Comparison of ENCODE assay signal across 10 cellular contexts in the genomic region with DNA sequence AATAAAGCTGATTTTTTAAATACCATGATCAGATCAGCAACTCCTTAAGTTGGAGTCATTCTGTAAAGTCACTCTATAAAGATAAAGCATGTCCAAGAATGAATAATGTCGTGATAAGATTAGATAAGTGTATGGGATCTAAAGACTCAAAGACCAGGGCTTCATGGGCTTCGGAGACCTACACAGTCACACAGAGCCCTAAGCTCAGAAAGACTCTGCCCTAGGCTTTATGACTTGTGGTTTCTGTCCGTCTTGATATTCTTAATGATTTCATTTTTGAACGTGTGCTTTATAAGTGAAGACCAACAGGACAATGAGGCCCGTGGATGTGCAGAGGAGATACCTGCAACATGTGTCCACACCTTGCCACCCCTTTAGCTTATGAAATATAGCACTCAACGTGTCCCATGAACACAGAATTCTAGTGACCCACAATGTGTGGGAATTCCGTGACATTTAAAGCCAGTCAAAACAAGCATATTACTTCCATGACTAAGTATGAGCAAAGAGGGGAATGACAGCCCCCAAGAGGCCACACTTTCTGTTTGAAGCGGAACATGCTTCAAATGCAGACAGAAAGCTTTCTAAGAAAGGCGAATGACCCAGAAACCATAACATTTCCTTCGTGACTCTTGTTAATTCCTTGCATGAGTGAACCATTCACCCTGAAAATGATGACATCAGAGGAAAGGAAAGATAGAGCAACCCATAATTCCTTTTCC.
DNase-seq lines count a peak whose midpoint lies in the region; ATAC-seq lines count a peak whose summit lies in the region.
"Had no signal": no experiment of that assay in that cellular context is flagged by ENCODE, and none has a peak within 500 bp of the region (broad histone marks: within the 10 kb centered on the region; RNA-seq: fewer than 3 reads in every experiment).

No MANE protein-coding gene starts in this region.

- no peak overlapping the region for H3K4me3 ChIP-seq in BLaER1
- H3K4me3 ChIP-seq in adipocyte (ENCODE audit: low read length) = no peak overlapping the region
- H3K4me3 ChIP-seq in mesenchymal stem cell (ENCODE audit: insufficient read depth in 1 of 2, low read depth in 1 of 2, low read length in 2 of 2) = no peak overlapping the region
- H3K4me3 ChIP-seq: upper lobe of right lung had no signal

- H2AK5ac ChIP-seq in mesenchymal stem cell (ENCODE audit: low read length, severe bottlenecking) = no peak overlapping the region

- H3K79me1 ChIP-seq in mesenchymal stem cell (replicated peaks; ENCODE audit: low read length, poor library complexity, severe bottlenecking) = no peaks in the 10 kb centered on the region

- no peak overlapping the region for H2BK12ac ChIP-seq in mesenchymal stem cell (ENCODE audit: low read length in 2 of 2)

- no peak overlapping the region for H3K4ac ChIP-seq in mesenchymal stem cell (ENCODE audit: low read depth in 1 of 2, low read length in 2 of 2)

- H3K9ac ChIP-seq in BLaER1 (no peak overlapping the region), adipocyte (ENCODE audit: low read length) (no peak overlapping the region), mesenchymal stem cell (ENCODE audit: low read length) (no peak overlapping the region)

- H3K27ac ChIP-seq in BLaER1 = no peak overlapping the region
- no peak overlapping the region for H3K27ac ChIP-seq in mesenchymal stem cell (ENCODE audit: low read length, poor library complexity, severe bottlenecking)
- H3K27ac ChIP-seq: upper lobe of right lung had no signal

- peak; percentile 41 for DNase-seq in adipocyte (ENCODE audit: low read depth)
- peak; percentile 71 for DNase-seq in mesenchymal stem cell
- DNase-seq in NCI-H2227 (lab: John Stamatoyannopoulos, UW; ENCODE audit: unreplicated experiment) = no peak
- DNase-seq in SIG-M5 (lab: John Stamatoyannopoulos, UW) = no peak
- DNase-seq: NK-92 treated with Interleukin-12 subunit alpha and Interleukin-12 subunit beta, amount 100 ng/mL, for 24 hours; upper lobe of right lung had no signal

- no peak overlapping the region for H2AFZ ChIP-seq in mesenchymal stem cell (ENCODE audit: low read depth, low read length)

- no peak overlapping the region for H3K18ac ChIP-seq in mesenchymal stem cell (ENCODE audit: low read depth in 1 of 2, low read length in 2 of 2)

- H2BK15ac ChIP-seq in mesenchymal stem cell (ENCODE audit: low read depth, poor library complexity, severe bottlenecking) = no peak overlapping the region

- H3K27me3 ChIP-seq in BLaER1 (no peaks in the 10 kb centered on the region), adipocyte (replicated peaks; ENCODE audit: control insufficient read depth, insufficient read depth, low read length) (no peaks in the 10 kb centered on the region), mesenchymal stem cell (ENCODE audit: control insufficient read depth in 1 of 2, insufficient read depth in 1 of 2, low read length in 2 of 2) (no peaks in the 10 kb centered on the region)
- H3K27me3 ChIP-seq: upper lobe of right lung had no signal

- no peaks in the 10 kb centered on the region for H3K36me3 ChIP-seq in BLaER1
- H3K36me3 ChIP-seq in adipocyte (ENCODE audit: control insufficient read depth, insufficient read depth, low read length, severe bottlenecking) = no peaks in the 10 kb centered on the region
- H3K36me3 ChIP-seq in mesenchymal stem cell (ENCODE audit: control insufficient read depth in 1 of 2, insufficient read depth in 2 of 2, low read depth in 1 of 2, low read length in 2 of 2) = no peaks in the 10 kb centered on the region
- H3K36me3 ChIP-seq: upper lobe of right lung had no signal

- H3K4me2 ChIP-seq in BLaER1 = peak overlapping the region; percentile 54
- no peak overlapping the region for H3K4me2 ChIP-seq in mesenchymal stem cell (ENCODE audit: low read length, poor library complexity, severe bottlenecking)

- no peak overlapping the region for H4K91ac ChIP-seq in mesenchymal stem cell (ENCODE audit: low read length)

- no peak overlapping the region for H4K8ac ChIP-seq in mesenchymal stem cell (ENCODE audit: low read length)

- H4K20me1 ChIP-seq in BLaER1 = no peaks in the 10 kb centered on the region

- peaks cover 12% of the 10 kb centered on the region for H3K4me1 ChIP-seq in BLaER1
- H3K4me1 ChIP-seq in adipocyte (ENCODE audit: control insufficient read depth, insufficient read depth, low read length) = no peaks in the 10 kb centered on the region
- H3K4me1 ChIP-seq in mesenchymal stem cell (ENCODE audit: control insufficient read depth, insufficient read depth, low read depth, low read length) = peaks cover 2% of the 10 kb centered on the region
- H3K4me1 ChIP-seq: upper lobe of right lung had no signal

- H2BK120ac ChIP-seq in mesenchymal stem cell (ENCODE audit: low read depth, low read length) = no peak overlapping the region

- WGBS in mesenchymal stem cell = 52% methylated on average over 9 of the region's 10 CpGs

- no peak overlapping the region for H3K23ac ChIP-seq in mesenchymal stem cell (ENCODE audit: low read length in 2 of 2)

- H3K9me3 ChIP-seq in BLaER1 (no peaks in the 10 kb centered on the region), adipocyte (ENCODE audit: control insufficient read depth, low read length) (no peaks in the 10 kb centered on the region), mesenchymal stem cell (ENCODE audit: control insufficient read depth, low read length) (no peaks in the 10 kb centered on the region)
- H3K9me3 ChIP-seq: upper lobe of right lung had no signal

- no peak overlapping the region for H3K14ac ChIP-seq in mesenchymal stem cell (ENCODE audit: low read length in 2 of 2)

- H2BK5ac ChIP-seq in mesenchymal stem cell (ENCODE audit: low read depth, low read length, poor library complexity, severe bottlenecking) = peak overlapping the region; percentile 35

- ATAC-seq in HG02870 (IDR thresholded peaks at IDR 0.05; ENCODE audit: unreplicated experiment) (peak; percentile 48), HG03342 (IDR thresholded peaks at IDR 0.05; ENCODE audit: unreplicated experiment) (no peak), HG03442 (IDR thresholded peaks at IDR 0.05; ENCODE audit: unreplicated experiment) (no peak)
- ATAC-seq: upper lobe of right lung had no signal

Comparison
In these comparisons a context has a peak if more than half of its experiments do, and no peak if none do; other contexts are left out.
1. DNase-seq: peak in adipocyte (single experiment) and mesenchymal stem cell (single experiment); none in NCI-H2227 (single experiment) and SIG-M5 (single experiment).